In the genomic region with DNA sequence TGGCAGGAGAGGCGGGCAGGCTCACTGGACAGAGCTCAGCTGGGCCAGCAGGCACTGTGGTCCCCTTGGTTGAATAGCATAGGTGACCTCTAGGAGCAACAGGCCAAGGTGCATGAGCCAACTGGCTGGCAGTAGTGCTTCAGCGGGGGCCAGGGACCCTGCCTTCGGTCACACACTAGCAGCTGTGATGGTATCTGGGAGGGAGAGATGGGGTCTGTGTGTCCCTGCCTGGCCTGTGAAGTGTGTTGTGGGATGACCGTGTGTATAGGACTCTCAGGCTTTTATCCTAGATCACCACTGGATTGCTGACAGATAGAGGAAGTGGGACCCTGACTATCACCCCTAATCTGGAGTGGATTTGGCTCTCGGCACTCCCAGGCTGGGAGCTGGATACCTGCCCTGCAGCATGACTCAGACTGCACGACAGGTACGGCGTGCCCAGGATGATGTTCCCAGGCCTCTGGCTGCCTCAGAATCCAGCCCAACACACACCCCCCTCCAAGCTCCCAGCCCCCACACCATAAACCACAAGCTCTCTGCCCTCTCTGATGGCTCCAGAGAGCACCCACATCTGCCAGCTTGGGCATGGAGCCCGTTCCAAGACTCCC, we compare ENCODE assay signal across 16 cellular contexts. TPM values are rescaled to one million over a fixed set of nuclear protein-coding genes. Genes with fewer than 3 reads are reported as not detected.
A peak's percentile ranks its signal among the peaks of the same experiment; 100 is the strongest.
DNase-seq lines count a peak whose midpoint lies in the region; ATAC-seq lines count a peak whose summit lies in the region.
"Had no signal": no experiment of that assay in that cellular context is flagged by ENCODE, and none has a peak within 500 bp of the region (broad histone marks: within the 10 kb centered on the region; RNA-seq: fewer than 3 reads in every experiment).

No MANE protein-coding gene starts in this region.

- H3K27me3 Mint-ChIP-seq in activated CD8-positive, alpha-beta T cell treated with anti-CD3 and anti-CD28 coated beads, Interleukin-2, amount 10 ng/mL, durations not matched to agents 7 days and 5 days (ENCODE audit: low read depth) = peaks cover 3% of the 10 kb centered on the region
- H3K27me3 Mint-ChIP-seq in activated CD4-positive, alpha-beta memory T cell treated with anti-CD3 and anti-CD28 coated beads, Interleukin-2, amount 10 ng/mL, durations not matched to agents 7 days and 5 days = peaks cover 2% of the 10 kb centered on the region
- H3K27me3 Mint-ChIP-seq: CD4-positive, CD25-positive, alpha-beta regulatory T cell; IgD-negative memory B cell had no signal

- CTCF ChIA-PET in activated CD8-positive, alpha-beta T cell treated with anti-CD3 and anti-CD28 coated beads, Interleukin-2, amount 10 ng/mL, durations not matched to agents 7 days and 5 days (lab: Charles Lee) = interaction anchor here (2.3 to 3.3 kb wide), 2 partner anchors 9 to 468 kb away, joined by 11 to 57 read pairs; a partner anchor contains a TSS
- CTCF ChIA-PET in activated CD4-positive, alpha-beta memory T cell treated with anti-CD3 and anti-CD28 coated beads, Interleukin-2, amount 10 ng/mL, durations not matched to agents 7 days and 5 days (lab: Charles Lee) = interaction anchor here (1.1 to 2.7 kb wide), 2 partner anchors 9 to 478 kb away, joined by 3 to 72 read pairs; a partner anchor contains a TSS

- ATAC-seq in Right ventricle myocardium superior (ENCODE audit: poor library complexity) (no peak), left cardiac atrium (no peak), GM18498 (IDR thresholded peaks at IDR 0.05; ENCODE audit: unreplicated experiment) (no peak)
- no peak for ATAC-seq in activated CD8-positive, alpha-beta T cell treated with anti-CD3 and anti-CD28 coated beads, Interleukin-2, amount 10 ng/mL, durations not matched to agents 7 days and 5 days
- ATAC-seq: HCT116 had no signal

- H3K4me3 Mint-ChIP-seq in activated CD8-positive, alpha-beta T cell treated with anti-CD3 and anti-CD28 coated beads, Interleukin-2, amount 10 ng/mL, durations not matched to agents 7 days and 5 days = no peak overlapping the region
- H3K4me3 Mint-ChIP-seq in activated CD4-positive, alpha-beta memory T cell treated with anti-CD3 and anti-CD28 coated beads, Interleukin-2, amount 10 ng/mL, durations not matched to agents 7 days and 5 days = no peak overlapping the region

- peaks cover 26% of the 10 kb centered on the region for H3K4me1 Mint-ChIP-seq in activated CD8-positive, alpha-beta T cell treated with anti-CD3 and anti-CD28 coated beads, Interleukin-2, amount 10 ng/mL, durations not matched to agents 7 days and 5 days (ENCODE audit: low read depth)
- peaks cover 25% of the 10 kb centered on the region for H3K4me1 Mint-ChIP-seq in activated CD4-positive, alpha-beta memory T cell treated with anti-CD3 and anti-CD28 coated beads, Interleukin-2, amount 10 ng/mL, durations not matched to agents 7 days and 5 days

- no peak overlapping the region for H3K27ac Mint-ChIP-seq in activated CD8-positive, alpha-beta T cell treated with anti-CD3 and anti-CD28 coated beads, Interleukin-2, amount 10 ng/mL, durations not matched to agents 7 days and 5 days
- H3K27ac Mint-ChIP-seq in activated CD4-positive, alpha-beta memory T cell treated with anti-CD3 and anti-CD28 coated beads, Interleukin-2, amount 10 ng/mL, durations not matched to agents 7 days and 5 days = no peak overlapping the region
- H3K27ac Mint-ChIP-seq: IgD-negative memory B cell had no signal

- POLR2A ChIA-PET in activated CD8-positive, alpha-beta T cell treated with anti-CD3 and anti-CD28 coated beads, Interleukin-2, amount 10 ng/mL, durations not matched to agents 7 days and 5 days (lab: Charles Lee) = interaction anchor here (0.6 kb wide), 1 partner anchor 291 kb away, joined by 3 read pairs; no protein-coding TSS in a partner anchor
- POLR2A ChIA-PET in activated CD4-positive, alpha-beta memory T cell treated with anti-CD3 and anti-CD28 coated beads, Interleukin-2, amount 10 ng/mL, durations not matched to agents 7 days and 5 days (lab: Charles Lee) = interaction anchor here (2.9 kb wide), 1 partner anchor 8 kb away, joined by 29 read pairs; a partner anchor contains a TSS

- peak; percentile 42 for DNase-seq in Right ventricle myocardium superior
- no peak for DNase-seq in left cardiac atrium
- peak; percentile 19 for DNase-seq in activated CD8-positive, alpha-beta T cell treated with anti-CD3 and anti-CD28 coated beads, Interleukin-2, amount 10 ng/mL, durations not matched to agents 7 days and 5 days
- DNase-seq in islet precursor cell = peak; percentile 54
- no peak for DNase-seq in activated CD4-positive, alpha-beta memory T cell treated with anti-CD3 and anti-CD28 coated beads, Interleukin-2, amount 10 ng/mL, durations not matched to agents 7 days and 5 days
- DNase-seq in stimulated activated CD4-positive, alpha-beta T cell treated with anti-CD3 and anti-CD28 coated beads, Interleukin-2, amount 100 ng/mL, for 24 hours = no peak
- DNase-seq: CD4-positive, CD25-positive, alpha-beta regulatory T cell; DMS53; NCI-H146; NCI-H345; NCI-H526 treated with DMSO at 0.1 percent for 48 hours; NK-92 treated with Interleukin-12 subunit alpha and Interleukin-12 subunit beta, amount 100 ng/mL, for 24 hours; OCI-M1 had no signal

- intact Hi-C loops in Right ventricle myocardium superior (cut with DNase I) (no loop called here), left cardiac atrium (cut with DNase I) (no loop called here)

- H3K36me3 Mint-ChIP-seq in activated CD8-positive, alpha-beta T cell treated with anti-CD3 and anti-CD28 coated beads, Interleukin-2, amount 10 ng/mL, durations not matched to agents 7 days and 5 days (ENCODE audit: low read depth) = peaks cover 40% of the 10 kb centered on the region
- peaks cover 39% of the 10 kb centered on the region for H3K36me3 Mint-ChIP-seq in activated CD4-positive, alpha-beta memory T cell treated with anti-CD3 and anti-CD28 coated beads, Interleukin-2, amount 10 ng/mL, durations not matched to agents 7 days and 5 days (ENCODE audit: low read depth)

- no peaks in the 10 kb centered on the region for H3K9me3 Mint-ChIP-seq in activated CD8-positive, alpha-beta T cell treated with anti-CD3 and anti-CD28 coated beads, Interleukin-2, amount 10 ng/mL, durations not matched to agents 7 days and 5 days (ENCODE audit: insufficient read depth)
- H3K9me3 Mint-ChIP-seq in activated CD4-positive, alpha-beta memory T cell treated with anti-CD3 and anti-CD28 coated beads, Interleukin-2, amount 10 ng/mL, durations not matched to agents 7 days and 5 days = no peaks in the 10 kb centered on the region
- H3K9me3 Mint-ChIP-seq: CD4-positive, CD25-positive, alpha-beta regulatory T cell; IgD-negative memory B cell had no signal

RNA-seq across cellular contexts. Expression of a gene that starts 7.8 kb away (rescaled TPM):
- 707 TPM for total RNA-seq in Right ventricle myocardium superior
- 100 to 1,000 TPM; 888 to 970 TPM for total RNA-seq in left cardiac atrium
- 1,000 to 10,000 TPM; 1,755 to 1,800 TPM for total RNA-seq in activated CD8-positive, alpha-beta T cell treated with anti-CD3 and anti-CD28 coated beads, Interleukin-2, amount 10 ng/mL, durations not matched to agents 7 days and 5 days
- total RNA-seq in activated CD4-positive, alpha-beta memory T cell treated with anti-CD3 and anti-CD28 coated beads, Interleukin-2, amount 10 ng/mL, durations not matched to agents 7 days and 5 days = 1,000 to 10,000 TPM; 1,261 to 1,293 TPM

Comparison
In these comparisons a context has a peak if more than half of its experiments do, and no peak if none do; other contexts are left out.
1. DNase-seq: peak in Right ventricle myocardium superior (single experiment), activated CD8-positive, alpha-beta T cell treated with anti-CD3 and anti-CD28 coated beads, Interleukin-2, amount 10 ng/mL, durations not matched to agents 7 days and 5 days (single experiment) and islet precursor cell (single experiment); none in left cardiac atrium (single experiment), activated CD4-positive, alpha-beta memory T cell treated with anti-CD3 and anti-CD28 coated beads, Interleukin-2, amount 10 ng/mL, durations not matched to agents 7 days and 5 days (single experiment) and stimulated activated CD4-positive, alpha-beta T cell treated with anti-CD3 and anti-CD28 coated beads, Interleukin-2, amount 100 ng/mL, for 24 hours (0 of 2).